Comparison of ENCODE assay signal across 1 cellular context in genomic region chr2:38603402-38604265, GRCh38.
TF ChIP-seq lines count a peak whose summit lies in the region.

No MANE protein-coding gene starts in this region.

TF ChIP-seq in HepG2, 621 proteins besides CTCF, POLR2A, EP300 and RAD21 (continued from another document and continues in another):
- TF ChIP-seq, protein P1, sequence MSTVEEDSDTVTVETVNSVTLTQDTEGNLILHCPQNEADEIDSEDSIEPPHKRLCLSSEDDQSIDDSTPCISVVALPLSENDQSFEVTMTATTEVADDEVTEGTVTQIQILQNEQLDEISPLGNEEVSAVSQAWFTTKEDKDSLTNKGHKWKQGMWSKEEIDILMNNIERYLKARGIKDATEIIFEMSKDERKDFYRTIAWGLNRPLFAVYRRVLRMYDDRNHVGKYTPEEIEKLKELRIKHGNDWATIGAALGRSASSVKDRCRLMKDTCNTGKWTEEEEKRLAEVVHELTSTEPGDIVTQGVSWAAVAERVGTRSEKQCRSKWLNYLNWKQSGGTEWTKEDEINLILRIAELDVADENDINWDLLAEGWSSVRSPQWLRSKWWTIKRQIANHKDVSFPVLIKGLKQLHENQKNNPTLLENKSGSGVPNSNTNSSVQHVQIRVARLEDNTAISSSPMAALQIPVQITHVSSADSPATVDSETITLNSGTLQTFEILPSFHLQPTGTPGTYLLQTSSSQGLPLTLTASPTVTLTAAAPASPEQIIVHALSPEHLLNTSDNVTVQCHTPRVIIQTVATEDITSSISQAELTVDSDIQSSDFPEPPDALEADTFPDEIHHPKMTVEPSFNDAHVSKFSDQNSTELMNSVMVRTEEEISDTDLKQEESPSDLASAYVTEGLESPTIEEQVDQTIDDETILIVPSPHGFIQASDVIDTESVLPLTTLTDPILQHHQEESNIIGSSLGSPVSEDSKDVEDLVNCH (CRISPR knock-in tag; IDR thresholded peaks at IDR 0.05): peak; percentile 93; the same call in 1 of the 2 replicates
- TF ChIP-seq IRF2 (CRISPR knock-in tag; IDR thresholded peaks at IDR 0.05) (peak; percentile 87), ZNF724P (CRISPR knock-in tag; IDR thresholded peaks at IDR 0.05; ENCODE audit: borderline replicate concordance) (0 out of 2 replicates have a peak, but pooled peaks have one; percentile 23), ZNF781 (CRISPR knock-in tag; IDR thresholded peaks at IDR 0.05; ENCODE audit: borderline replicate concordance, not compliant biosample characterization) (peak; percentile 71), KLF16 (CRISPR knock-in tag; IDR thresholded peaks at IDR 0.05) (no peak), ZMYM4 (CRISPR knock-in tag; IDR thresholded peaks at IDR 0.05) (peak; percentile 25), LRRFIP1 (CRISPR knock-in tag; conservative IDR thresholded peaks at IDR 0.05) (no peak), NR2F2 (IDR thresholded peaks at IDR 0.05; ENCODE audit: borderline replicate concordance, low read depth) (no peak), ZNF747 (CRISPR knock-in tag; IDR thresholded peaks at IDR 0.05; ENCODE audit: borderline replicate concordance) (peak; percentile 42; the same call in 1 of the 2 replicates), THAP9 (CRISPR knock-in tag; IDR thresholded peaks at IDR 0.05; ENCODE audit: borderline replicate concordance) (no peak), ZNF484 (CRISPR knock-in tag; IDR thresholded peaks at IDR 0.05; ENCODE audit: borderline replicate concordance, low read depth) (peak; percentile 42; the same call in 1 of the 2 replicates), RBFOX2 (IDR thresholded peaks at IDR 0.05; ENCODE audit: low read depth, low read length) (no peak), ZNF382 (CRISPR knock-in tag; IDR thresholded peaks at IDR 0.05; ENCODE audit: borderline replicate concordance) (no peak), ZBTB42 (CRISPR knock-in tag; IDR thresholded peaks at IDR 0.05) (no peak; the same call in 1 of the 2 replicates), SALL1 (CRISPR knock-in tag; IDR thresholded peaks at IDR 0.05) (peak; percentile 78), RXRB (CRISPR knock-in tag; IDR thresholded peaks at IDR 0.05; ENCODE audit: borderline replicate concordance) (peak; percentile 34; the same call in 1 of the 2 replicates), ZNF503 (CRISPR knock-in tag; IDR thresholded peaks at IDR 0.05) (no peak), SMARCE1 (IDR thresholded peaks at IDR 0.05; ENCODE audit: borderline replicate concordance) (no peak), ZNF549 (CRISPR knock-in tag; IDR thresholded peaks at IDR 0.05) (no peak), NR2F6 (IDR thresholded peaks at IDR 0.05) (no peak; the same call in 1 of the 2 replicates), NR2F6 (CRISPR knock-in tag; IDR thresholded peaks at IDR 0.05) (peak; percentile 58; the same call in 1 of the 2 replicates), ELF3 (CRISPR knock-in tag; IDR thresholded peaks at IDR 0.05) (peak; percentile 46; the same call in 1 of the 2 replicates), ISX (CRISPR knock-in tag; conservative IDR thresholded peaks at IDR 0.05) (no peak), KAT8 (CRISPR knock-in tag; IDR thresholded peaks at IDR 0.05) (peak; percentile 19; the same call in 1 of the 2 replicates), ARID4A (CRISPR knock-in tag; IDR thresholded peaks at IDR 0.05; ENCODE audit: borderline replicate concordance) (0 out of 2 replicates have a peak, but pooled peaks have one; percentile 62), HOXD1 (CRISPR knock-in tag; IDR thresholded peaks at IDR 0.05) (no peak), ZSCAN20 (CRISPR knock-in tag; IDR thresholded peaks at IDR 0.05; ENCODE audit: borderline replicate concordance) (no peak; the same call in 1 of the 2 replicates), STAG1 (CRISPR knock-in tag; IDR thresholded peaks at IDR 0.05) (peak; percentile 86), NR3C1 (CRISPR knock-in tag; IDR thresholded peaks at IDR 0.05) (no peak), CBX5 (CRISPR knock-in tag; IDR thresholded peaks at IDR 0.05; ENCODE audit: borderline replicate concordance) (peak; percentile 25; the same call in 1 of the 2 replicates), FOSL1 (CRISPR knock-in tag; IDR thresholded peaks at IDR 0.05; ENCODE audit: borderline replicate concordance) (no peak), ZNF615 (CRISPR knock-in tag; IDR thresholded peaks at IDR 0.05; ENCODE audit: borderline replicate concordance) (peak; percentile 95; the same call in 1 of the 2 replicates), CERS6 (CRISPR knock-in tag; IDR thresholded peaks at IDR 0.05) (no peak), ZNF607 (CRISPR knock-in tag; IDR thresholded peaks at IDR 0.05; ENCODE audit: borderline replicate concordance) (peak; percentile 72; the same call in 1 of the 2 replicates)
- TF ChIP-seq, protein P2, sequence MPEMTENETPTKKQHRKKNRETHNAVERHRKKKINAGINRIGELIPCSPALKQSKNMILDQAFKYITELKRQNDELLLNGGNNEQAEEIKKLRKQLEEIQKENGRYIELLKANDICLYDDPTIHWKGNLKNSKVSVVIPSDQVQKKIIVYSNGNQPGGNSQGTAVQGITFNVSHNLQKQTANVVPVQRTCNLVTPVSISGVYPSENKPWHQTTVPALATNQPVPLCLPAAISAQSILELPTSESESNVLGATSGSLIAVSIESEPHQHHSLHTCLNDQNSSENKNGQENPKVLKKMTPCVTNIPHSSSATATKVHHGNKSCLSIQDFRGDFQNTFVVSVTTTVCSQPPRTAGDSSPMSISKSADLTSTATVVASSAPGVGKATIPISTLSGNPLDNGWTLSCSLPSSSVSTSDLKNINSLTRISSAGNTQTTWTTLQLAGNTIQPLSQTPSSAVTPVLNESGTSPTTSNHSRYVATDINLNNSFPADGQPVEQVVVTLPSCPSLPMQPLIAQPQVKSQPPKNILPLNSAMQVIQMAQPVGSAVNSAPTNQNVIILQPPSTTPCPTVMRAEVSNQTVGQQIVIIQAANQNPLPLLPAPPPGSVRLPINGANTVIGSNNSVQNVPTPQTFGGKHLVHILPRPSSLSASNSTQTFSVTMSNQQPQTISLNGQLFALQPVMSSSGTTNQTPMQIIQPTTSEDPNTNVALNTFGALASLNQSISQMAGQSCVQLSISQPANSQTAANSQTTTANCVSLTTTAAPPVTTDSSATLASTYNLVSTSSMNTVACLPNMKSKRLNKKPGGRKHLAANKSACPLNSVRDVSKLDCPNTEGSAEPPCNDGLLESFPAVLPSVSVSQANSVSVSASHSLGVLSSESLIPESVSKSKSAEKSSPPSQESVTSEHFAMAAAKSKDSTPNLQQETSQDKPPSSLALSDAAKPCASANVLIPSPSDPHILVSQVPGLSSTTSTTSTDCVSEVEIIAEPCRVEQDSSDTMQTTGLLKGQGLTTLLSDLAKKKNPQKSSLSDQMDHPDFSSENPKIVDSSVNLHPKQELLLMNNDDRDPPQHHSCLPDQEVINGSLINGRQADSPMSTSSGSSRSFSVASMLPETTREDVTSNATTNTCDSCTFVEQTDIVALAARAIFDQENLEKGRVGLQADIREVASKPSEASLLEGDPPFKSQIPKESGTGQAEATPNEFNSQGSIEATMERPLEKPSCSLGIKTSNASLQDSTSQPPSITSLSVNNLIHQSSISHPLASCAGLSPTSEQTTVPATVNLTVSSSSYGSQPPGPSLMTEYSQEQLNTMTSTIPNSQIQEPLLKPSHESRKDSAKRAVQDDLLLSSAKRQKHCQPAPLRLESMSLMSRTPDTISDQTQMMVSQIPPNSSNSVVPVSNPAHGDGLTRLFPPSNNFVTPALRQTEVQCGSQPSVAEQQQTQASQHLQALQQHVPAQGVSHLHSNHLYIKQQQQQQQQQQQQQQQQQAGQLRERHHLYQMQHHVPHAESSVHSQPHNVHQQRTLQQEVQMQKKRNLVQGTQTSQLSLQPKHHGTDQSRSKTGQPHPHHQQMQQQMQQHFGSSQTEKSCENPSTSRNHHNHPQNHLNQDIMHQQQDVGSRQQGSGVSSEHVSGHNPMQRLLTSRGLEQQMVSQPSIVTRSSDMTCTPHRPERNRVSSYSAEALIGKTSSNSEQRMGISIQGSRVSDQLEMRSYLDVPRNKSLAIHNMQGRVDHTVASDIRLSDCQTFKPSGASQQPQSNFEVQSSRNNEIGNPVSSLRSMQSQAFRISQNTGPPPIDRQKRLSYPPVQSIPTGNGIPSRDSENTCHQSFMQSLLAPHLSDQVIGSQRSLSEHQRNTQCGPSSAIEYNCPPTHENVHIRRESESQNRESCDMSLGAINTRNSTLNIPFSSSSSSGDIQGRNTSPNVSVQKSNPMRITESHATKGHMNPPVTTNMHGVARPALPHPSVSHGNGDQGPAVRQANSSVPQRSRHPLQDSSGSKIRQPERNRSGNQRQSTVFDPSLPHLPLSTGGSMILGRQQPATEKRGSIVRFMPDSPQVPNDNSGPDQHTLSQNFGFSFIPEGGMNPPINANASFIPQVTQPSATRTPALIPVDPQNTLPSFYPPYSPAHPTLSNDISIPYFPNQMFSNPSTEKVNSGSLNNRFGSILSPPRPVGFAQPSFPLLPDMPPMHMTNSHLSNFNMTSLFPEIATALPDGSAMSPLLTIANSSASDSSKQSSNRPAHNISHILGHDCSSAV (CRISPR knock-in tag; IDR thresholded peaks at IDR 0.05; ENCODE audit: borderline replicate concordance): no peak
